Comparison of ENCODE assay signal across 1 cellular context in genomic region chr5:134224905-134225779, GRCh38.
TF ChIP-seq lines count a peak whose summit lies in the region.

No MANE protein-coding gene starts in this region.

TF ChIP-seq in HepG2, 621 proteins besides CTCF, POLR2A, EP300 and RAD21 (continued from another document and continues in another):
- peak; percentile 72; the same call in 1 of the 2 replicates for TF ChIP-seq NR0B2 (CRISPR knock-in tag; IDR thresholded peaks at IDR 0.05)
- no peak for TF ChIP-seq ZNF746 (CRISPR knock-in tag; IDR thresholded peaks at IDR 0.05)
- no peak for TF ChIP-seq ZBTB34 (CRISPR knock-in tag; IDR thresholded peaks at IDR 0.05)
- TF ChIP-seq MBNL3 (CRISPR knock-in tag; conservative IDR thresholded peaks at IDR 0.05) = no peak
- TF ChIP-seq SNAPC5 (CRISPR knock-in tag; IDR thresholded peaks at IDR 0.05; ENCODE audit: borderline replicate concordance) = no peak
- no peak for TF ChIP-seq AHDC1 (CRISPR knock-in tag; IDR thresholded peaks at IDR 0.05; ENCODE audit: borderline replicate concordance)
- no peak for TF ChIP-seq MXD4 (CRISPR knock-in tag; IDR thresholded peaks at IDR 0.05)
- 0 out of 2 replicates have a peak, but pooled peaks have one; percentile 13 for TF ChIP-seq ZNF580 (CRISPR knock-in tag; IDR thresholded peaks at IDR 0.05; ENCODE audit: borderline replicate concordance, low read depth)
- no peak for TF ChIP-seq E2F2 (CRISPR knock-in tag; IDR thresholded peaks at IDR 0.05; ENCODE audit: borderline replicate concordance)
- no peak for TF ChIP-seq PHF21A (CRISPR knock-in tag; IDR thresholded peaks at IDR 0.05)
- no peak for TF ChIP-seq HNRNPK (IDR thresholded peaks at IDR 0.05; ENCODE audit: low read depth, low read length, poor library complexity, severe bottlenecking)
- peak; percentile 43; the same call in 1 of the 2 replicates for TF ChIP-seq ZNF770 (CRISPR knock-in tag; IDR thresholded peaks at IDR 0.05)
- TF ChIP-seq ZNF564 (CRISPR knock-in tag; IDR thresholded peaks at IDR 0.05) = no peak
- TF ChIP-seq FOSL1 (CRISPR knock-in tag; IDR thresholded peaks at IDR 0.05; ENCODE audit: borderline replicate concordance) = no peak
- TF ChIP-seq KMT2A (CRISPR knock-in tag; IDR thresholded peaks at IDR 0.05) = no peak; the same call in 1 of the 2 replicates
- TF ChIP-seq E2F1 (CRISPR knock-in tag; IDR thresholded peaks at IDR 0.05) = no peak; the same call in 1 of the 2 replicates
- TF ChIP-seq ZFP41 (CRISPR knock-in tag; IDR thresholded peaks at IDR 0.05; ENCODE audit: borderline replicate concordance) = no peak
- no peak for TF ChIP-seq GLMP (CRISPR knock-in tag; IDR thresholded peaks at IDR 0.05; ENCODE audit: borderline replicate concordance)
- no peak for TF ChIP-seq NONO (IDR thresholded peaks at IDR 0.05)
- TF ChIP-seq NONO (CRISPR knock-in tag; conservative IDR thresholded peaks at IDR 0.05) = no peak; the same call in 1 of the 2 replicates
- no peak for TF ChIP-seq MIER2 (CRISPR knock-in tag; IDR thresholded peaks at IDR 0.05)
- 0 out of 2 replicates have a peak, but pooled peaks have one; percentile 2 for TF ChIP-seq STAG1 (CRISPR knock-in tag; IDR thresholded peaks at IDR 0.05)
- TF ChIP-seq ISX (CRISPR knock-in tag; conservative IDR thresholded peaks at IDR 0.05) = no peak
- TF ChIP-seq CREB1 (IDR thresholded peaks at IDR 0.05) = no peak
- TF ChIP-seq CREB1 (CRISPR knock-in tag; IDR thresholded peaks at IDR 0.05) = peak; percentile 44; the same call in 1 of the 2 replicates
- TF ChIP-seq CCAR2 (optimal IDR thresholded peaks at IDR 0.05; ENCODE audit: low read depth, low read length) = no peak
- TF ChIP-seq ZMYM2 (CRISPR knock-in tag; IDR thresholded peaks at IDR 0.05) = no peak
- 0 out of 2 replicates have a peak, but pooled peaks have one; percentile 79 for TF ChIP-seq ZNF235 (CRISPR knock-in tag; IDR thresholded peaks at IDR 0.05; ENCODE audit: borderline replicate concordance)
- no peak for TF ChIP-seq SMAD3 (CRISPR knock-in tag; IDR thresholded peaks at IDR 0.05)
- no peak for TF ChIP-seq ZBTB40 (IDR thresholded peaks at IDR 0.05)
- no peak for TF ChIP-seq ZBTB40 (CRISPR knock-in tag; IDR thresholded peaks at IDR 0.05)
- no peak; the same call in 1 of the 2 replicates for TF ChIP-seq ZNF446 (CRISPR knock-in tag; IDR thresholded peaks at IDR 0.05)
- peak; percentile 88 for TF ChIP-seq ZNF20 (CRISPR knock-in tag; IDR thresholded peaks at IDR 0.05)
- 0 out of 2 replicates have a peak, but pooled peaks have one; percentile 27 for TF ChIP-seq ZNF253 (CRISPR knock-in tag; IDR thresholded peaks at IDR 0.05; ENCODE audit: borderline replicate concordance)
- no peak for TF ChIP-seq ZNF761 (CRISPR knock-in tag; conservative IDR thresholded peaks at IDR 0.05)
- TF ChIP-seq THAP11 (CRISPR knock-in tag; IDR thresholded peaks at IDR 0.05) = 0 out of 2 replicates have a peak, but pooled peaks have one; percentile 8
- TF ChIP-seq ZEB1 (IDR thresholded peaks at IDR 0.05; ENCODE audit: insufficient replicate concordance, low read depth) = peak; percentile 44
